In genomic region chr10:96643920-96644319, GRCh38 we compare ENCODE assay signal across 27 cellular contexts. TPM values are rescaled to one million over a fixed set of nuclear protein-coding genes. Genes with fewer than 3 reads are reported as not detected.
DNase-seq lines count a peak whose midpoint lies in the region; ATAC-seq and TF ChIP-seq lines count a peak whose summit lies in the region.
"Had no signal": no experiment of that assay in that cellular context is flagged by ENCODE, and none has a peak within 500 bp of the region (broad histone marks: within the 10 kb centered on the region; RNA-seq: fewer than 3 reads in every experiment).

No MANE protein-coding gene starts in this region.

- peak overlapping the region; percentile 58 for H3K27ac Mint-ChIP-seq in memory B cell
- H3K27ac Mint-ChIP-seq in stimulated activated naive CD8-positive, alpha-beta T cell treated with anti-CD3 and anti-CD28 coated beads, Interleukin-15, amount 100 ng/mL, for 72 hours: no peak overlapping the region
- H3K27ac Mint-ChIP-seq: activated naive CD8-positive, alpha-beta T cell had no signal

- H3K4me3 ChIP-seq in A673 (ENCODE audit: low read depth, low read length, poor library complexity, severe bottlenecking) (no peak overlapping the region), NB4 (ENCODE audit: low read depth, low read length) (no peak overlapping the region), colonic mucosa (no peak overlapping the region), testis (no peak overlapping the region)
- H3K4me3 ChIP-seq: BLaER1, HAP-1, PC-9, spleen, vagina had no signal

- H3K27ac ChIP-seq in A673 (ENCODE audit: low read depth, low read length, poor library complexity, severe bottlenecking): no peak overlapping the region
- H3K27ac ChIP-seq in colonic mucosa: no peak overlapping the region
- no peak overlapping the region for H3K27ac ChIP-seq in testis
- H3K27ac ChIP-seq: BLaER1, PC-9, vagina had no signal

- no peak for ATAC-seq in memory B cell (ENCODE audit: low read depth)
- no peak for ATAC-seq in stimulated activated naive CD8-positive, alpha-beta T cell treated with anti-CD3 and anti-CD28 coated beads, Interleukin-15, amount 100 ng/mL, for 72 hours

- H3K27me3 ChIP-seq in A673 (replicated peaks; ENCODE audit: insufficient read depth, low read depth, low read length, poor library complexity): peaks cover 5% of the 10 kb centered on the region
- H3K27me3 ChIP-seq in colonic mucosa: no peaks in the 10 kb centered on the region
- no peaks in the 10 kb centered on the region for H3K27me3 ChIP-seq in testis
- H3K27me3 ChIP-seq: BLaER1, spleen, vagina had no signal

- 85 to 90% methylated on average over 9 of the region's 9 CpGs for WGBS in testis, 2 donors

- H3K27me3 Mint-ChIP-seq in memory B cell: no peaks in the 10 kb centered on the region
- no peaks in the 10 kb centered on the region for H3K27me3 Mint-ChIP-seq in stimulated activated naive CD8-positive, alpha-beta T cell treated with anti-CD3 and anti-CD28 coated beads, Interleukin-15, amount 100 ng/mL, for 72 hours
- H3K27me3 Mint-ChIP-seq: activated naive CD8-positive, alpha-beta T cell had no signal

- TF ChIP-seq CTCF in A673 (conservative IDR thresholded peaks at IDR 0.05; ENCODE audit: low read depth, low read length): 0 out of 2 replicates have a peak, but pooled peaks have one; percentile 10
- peak; percentile 25 for TF ChIP-seq CTCF in GM10248 (IDR thresholded peaks at IDR 0.05; ENCODE audit: control extremely low read depth, extremely low read depth, low read depth, missing control alignments)
- TF ChIP-seq CTCF in NB4 (IDR thresholded peaks at IDR 0.05; ENCODE audit: low read depth, low read length): peak; percentile 16
- TF ChIP-seq CTCF in colonic mucosa (IDR thresholded peaks at IDR 0.05): no peak
- TF ChIP-seq CTCF in testis (IDR thresholded peaks at IDR 0.05): no peak

- H3K4me1 Mint-ChIP-seq in memory B cell: peaks cover 30% of the 10 kb centered on the region
- H3K4me1 Mint-ChIP-seq in stimulated activated naive CD8-positive, alpha-beta T cell treated with anti-CD3 and anti-CD28 coated beads, Interleukin-15, amount 100 ng/mL, for 72 hours: peaks cover 37% of the 10 kb centered on the region

- no peak overlapping the region for H3K9ac ChIP-seq in colonic mucosa (ENCODE audit: low read depth in 2 of 2, low read length in 2 of 2)
- H3K9ac ChIP-seq: BLaER1 had no signal

- peak; percentile 8 for DNase-seq in A673 (ENCODE audit: low spot score)
- DNase-seq in GM10248 (ENCODE audit: extremely low spot score): no peak
- no peak for DNase-seq in NB4 (ENCODE audit: low read depth)
- no peak for DNase-seq in memory B cell (ENCODE audit: low spot score in 2 of 2)
- DNase-seq in colonic mucosa: no peak
- DNase-seq in stimulated activated naive CD8-positive, alpha-beta T cell treated with anti-CD3 and anti-CD28 coated beads, Interleukin-15, amount 100 ng/mL, for 72 hours: no peak
- DNase-seq in HEK293T (ENCODE audit: extremely low spot score): no peak
- DNase-seq in testis: no peak
- DNase-seq: ACHN; activated CD4-positive, alpha-beta T cell treated with anti-CD3 and anti-CD28 coated beads, Interleukin-2, amount 50 U/mL, for 4 hours; activated CD4-positive, CD25-positive, alpha-beta regulatory T cell; central memory CD4-positive, alpha-beta T cell; glutamatergic neuron; NCI-H1105; NCI-H1930; NCI-H774; PC-9; retina; SIG-M5; spleen; stimulated activated CD4-positive, alpha-beta T cell treated with anti-CD3 and anti-CD28 coated beads, Interleukin-2, amount 100 ng/mL, for 48 hours; stimulated activated naive CD4-positive, alpha-beta T cell; SW 1271 had no signal

- CTCF ChIA-PET in A673 (lab: Charles Lee): no interaction called here
- CTCF ChIA-PET in GM10248 (lab: Yijun Ruan, JAX): interaction anchor here (0.8 to 4.4 kb wide), 22 partner anchors 8 to 381 kb away, joined by 3 to 39 read pairs (median 6); no protein-coding TSS in a partner anchor
- CTCF ChIA-PET in HEK293T (lab: Yijun Ruan, JAX): no interaction called here

- H3K4me1 ChIP-seq in A673 (ENCODE audit: insufficient read depth, low read length, poor library complexity, severe bottlenecking) (no peaks in the 10 kb centered on the region), colonic mucosa (no peaks in the 10 kb centered on the region), testis (no peaks in the 10 kb centered on the region)
- H3K4me1 ChIP-seq: HAP-1, vagina had no signal

- TF ChIP-seq POLR2A in NB4 (IDR thresholded peaks at IDR 0.05; ENCODE audit: extremely low read depth, insufficient read length): no peak
- TF ChIP-seq POLR2A in testis (IDR thresholded peaks at IDR 0.05): no peak

- no peaks in the 10 kb centered on the region for H3K9me3 Mint-ChIP-seq in memory B cell
- H3K9me3 Mint-ChIP-seq in stimulated activated naive CD8-positive, alpha-beta T cell treated with anti-CD3 and anti-CD28 coated beads, Interleukin-15, amount 100 ng/mL, for 72 hours: no peaks in the 10 kb centered on the region

- intact Hi-C loops in A673 (cut with micrococcal nuclease; ENCODE audit: unreplicated experiment): loop anchor here (5.0 to 10.0 kb wide), 3 partner anchors 98 to 381 kb away; no protein-coding TSS in a partner anchor
- intact Hi-C loops in colonic mucosa (cut with DNase I): loop anchor here (5.0 to 10.0 kb wide), 3 partner anchors 71 to 383 kb away; no protein-coding TSS in a partner anchor
- intact Hi-C loops in testis (cut with DNase I; ENCODE audit: low total_unique reads): no loop called here

- POLR2A ChIA-PET in A673 (lab: Charles Lee; ENCODE audit: low non-redundant PET): no interaction called here
- POLR2A ChIA-PET in GM10248 (lab: Yijun Ruan, JAX): no interaction called here
- POLR2A ChIA-PET in HEK293T (lab: Yijun Ruan, JAX): no interaction called here

- H3K9me3 ChIP-seq in A673 (ENCODE audit: low read depth, low read length, poor library complexity, severe bottlenecking) (no peaks in the 10 kb centered on the region), colonic mucosa (no peaks in the 10 kb centered on the region), testis (no peaks in the 10 kb centered on the region)
- H3K9me3 ChIP-seq: BLaER1, HAP-1, spleen, vagina had no signal

- H3K36me3 ChIP-seq in A673 (ENCODE audit: insufficient read depth, low read length, poor library complexity, severe bottlenecking): no peaks in the 10 kb centered on the region
- no peaks in the 10 kb centered on the region for H3K36me3 ChIP-seq in colonic mucosa
- H3K36me3 ChIP-seq in testis (ENCODE audit: low read depth, missing control alignments): no peaks in the 10 kb centered on the region
- H3K36me3 ChIP-seq: HAP-1, vagina had no signal

- no peak overlapping the region for H3K4me3 Mint-ChIP-seq in memory B cell
- H3K4me3 Mint-ChIP-seq in stimulated activated naive CD8-positive, alpha-beta T cell treated with anti-CD3 and anti-CD28 coated beads, Interleukin-15, amount 100 ng/mL, for 72 hours: no peak overlapping the region
- H3K4me3 Mint-ChIP-seq: activated naive CD8-positive, alpha-beta T cell had no signal

- BruUV-seq in A673 (replicated peaks; lab: Mats Ljungman, UMichigan): no TSS peak

- H3K36me3 Mint-ChIP-seq in memory B cell: peaks cover 33% of the 10 kb centered on the region
- H3K36me3 Mint-ChIP-seq: activated naive CD8-positive, alpha-beta T cell had no signal

TF ChIP-seq in HEK293T, 16 proteins besides CTCF, POLR2A, EP300 and RAD21:
- TF ChIP-seq SP1 (IDR thresholded peaks at IDR 0.05) (no peak), FOXA1 (IDR thresholded peaks at IDR 0.05) (no peak), ARNT (IDR thresholded peaks at IDR 0.05) (no peak), SUZ12 (IDR thresholded peaks at IDR 0.05) (no peak), L3MBTL2 (conservative IDR thresholded peaks at IDR 0.05) (no peak), BHLHE40 (IDR thresholded peaks at IDR 0.05; ENCODE audit: borderline replicate concordance) (no peak), ZNF384 (IDR thresholded peaks at IDR 0.05) (no peak), FOXM1 (IDR thresholded peaks at IDR 0.05; ENCODE audit: borderline replicate concordance) (no peak), CTBP1 (IDR thresholded peaks at IDR 0.05; ENCODE audit: borderline replicate concordance) (no peak), TARDBP (IDR thresholded peaks at IDR 0.05) (no peak), LEF1 (IDR thresholded peaks at IDR 0.05; ENCODE audit: borderline replicate concordance) (no peak), ELF4 (IDR thresholded peaks at IDR 0.05) (no peak), HDGF (IDR thresholded peaks at IDR 0.05; ENCODE audit: borderline replicate concordance) (no peak), NFRKB (IDR thresholded peaks at IDR 0.05) (no peak), PKNOX1 (IDR thresholded peaks at IDR 0.05) (no peak), FOXK2 (IDR thresholded peaks at IDR 0.05) (no peak)

RNA-seq across cellular contexts. Expression of gene TM9SF3, which starts 57.1 kb away (rescaled TPM):
- 115 and 125 TPM in 2 replicates for total RNA-seq in A673 (2021)
- 100 to 1,000 TPM; 285 to 392 TPM for total RNA-seq in colonic mucosa
- total RNA-seq in testis: 10 to 100 TPM; 67.8 to 69.3 TPM
- 69.8 TPM for polyA plus RNA-seq in testis (ENCODE audit: insufficient read depth, low read depth, low replicate concordance)

Comparison
In these comparisons a context has a peak if more than half of its experiments do, and no peak if none do; other contexts are left out.
1. CTCF ChIP-seq: peak in A673 (single experiment), GM10248 (single experiment) and NB4 (single experiment); none in colonic mucosa (single experiment) and testis (0 of 3).